In genomic region chr13:39106216-39106995, GRCh38 we compare ENCODE assay signal across 1 cellular context.
TF ChIP-seq lines count a peak whose summit lies in the region.

No MANE protein-coding gene starts in this region.

TF ChIP-seq in GM23338, 12 proteins besides CTCF, POLR2A, EP300 and RAD21 (continued from another document):
- TF ChIP-seq REST (IDR thresholded peaks at IDR 0.05; ENCODE audit: unreplicated experiment) (no peak), ETS1 (IDR thresholded peaks at IDR 0.05) (no peak), NANOG (IDR thresholded peaks at IDR 0.05; ENCODE audit: borderline replicate concordance) (no peak)
